In genomic region chr10:84341983-84342382, GRCh38 we compare ENCODE assay signal across 18 cellular contexts. TPM values are rescaled to one million over a fixed set of nuclear protein-coding genes. Genes with fewer than 3 reads are reported as not detected.
DNase-seq lines count a peak whose midpoint lies in the region; ATAC-seq and TF ChIP-seq lines count a peak whose summit lies in the region.
"Had no signal": no experiment of that assay in that cellular context is flagged by ENCODE, and none has a peak within 500 bp of the region (broad histone marks: within the 10 kb centered on the region; RNA-seq: fewer than 3 reads in every experiment).

No MANE protein-coding gene starts in this region.

- TF ChIP-seq POLR2A in right lobe of liver (IDR thresholded peaks at IDR 0.05) = no peak

- H3K9me3 ChIP-seq in CD4-positive, alpha-beta memory T cell (ENCODE audit: control insufficient read depth in 1 of 2, low read length in 2 of 2) = no peaks in the 10 kb centered on the region
- H3K9me3 ChIP-seq in naive thymus-derived CD4-positive, alpha-beta T cell (ENCODE audit: control insufficient read depth in 2 of 3, low read length in 3 of 3) = no peaks in the 10 kb centered on the region
- no peaks in the 10 kb centered on the region for H3K9me3 ChIP-seq in right lobe of liver
- H3K9me3 ChIP-seq: esophagus muscularis mucosa, ovary, sigmoid colon, vagina had no signal

- peaks cover 70% of the 10 kb centered on the region for H3K4me1 ChIP-seq in CD4-positive, alpha-beta memory T cell (ENCODE audit: insufficient read depth, low read length)
- H3K4me1 ChIP-seq in naive thymus-derived CD4-positive, alpha-beta T cell (ENCODE audit: control insufficient read depth in 2 of 2, insufficient read depth in 2 of 2, low read length in 2 of 2) = peaks cover 35 to 59% of the 10 kb centered on the region in 2 donors
- H3K4me1 ChIP-seq in right lobe of liver = peaks cover 0 to 9% (median 3%) of the 10 kb centered on the region in 4 donors

- no peaks in the 10 kb centered on the region for H3K9me3 Mint-ChIP-seq in CD4-positive, alpha-beta memory T cell
- H3K9me3 Mint-ChIP-seq in activated naive CD8-positive, alpha-beta T cell treated with anti-CD3 and anti-CD28 coated beads, Interleukin-2, amount 10 ng/mL, durations not matched to agents 7 days and 5 days = peaks cover 1% of the 10 kb centered on the region
- peaks cover 0 to 2% (median 0%) of the 10 kb centered on the region in 11 donors for H3K9me3 Mint-ChIP-seq in naive thymus-derived CD4-positive, alpha-beta T cell

- H3K27me3 Mint-ChIP-seq in CD4-positive, alpha-beta memory T cell = no peaks in the 10 kb centered on the region
- no peaks in the 10 kb centered on the region for H3K27me3 Mint-ChIP-seq in activated naive CD8-positive, alpha-beta T cell treated with anti-CD3 and anti-CD28 coated beads, Interleukin-2, amount 10 ng/mL, durations not matched to agents 7 days and 5 days
- H3K27me3 Mint-ChIP-seq in naive thymus-derived CD4-positive, alpha-beta T cell = no peaks in the 10 kb centered on the region

- peak; percentile 23 for ATAC-seq in GM21367 (IDR thresholded peaks at IDR 0.05; ENCODE audit: unreplicated experiment)
- no peak for ATAC-seq in activated naive CD8-positive, alpha-beta T cell treated with anti-CD3 and anti-CD28 coated beads, Interleukin-2, amount 10 ng/mL, durations not matched to agents 7 days and 5 days (ENCODE audit: low read depth)
- ATAC-seq in naive thymus-derived CD4-positive, alpha-beta T cell = no peak
- ATAC-seq in right lobe of liver = no peak

- no peak overlapping the region for H3K27ac ChIP-seq in CD4-positive, alpha-beta memory T cell (ENCODE audit: low read depth, low read length)
- H3K27ac ChIP-seq in naive thymus-derived CD4-positive, alpha-beta T cell (ENCODE audit: low read depth, low read length) = no peak overlapping the region
- H3K27ac ChIP-seq in right lobe of liver = no peak overlapping the region
- H3K27ac ChIP-seq: esophagus muscularis mucosa, ovary, sigmoid colon, vagina had no signal

- POLR2A ChIA-PET in CD4-positive, alpha-beta memory T cell (lab: Charles Lee; ENCODE audit: partially characterized antibody) = interaction anchor here (1.4 kb wide), 1 partner anchor 13 kb away, joined by 6 read pairs; no protein-coding TSS in a partner anchor
- POLR2A ChIA-PET in activated naive CD8-positive, alpha-beta T cell treated with anti-CD3 and anti-CD28 coated beads, Interleukin-2, amount 10 ng/mL, durations not matched to agents 7 days and 5 days (lab: Charles Lee) = interaction anchor here (1.0 to 1.8 kb wide), 3 partner anchors 10 to 13 kb away, joined by 3 to 9 read pairs (median 4); partner anchors contain the start of gene CCSER2
- POLR2A ChIA-PET in naive thymus-derived CD4-positive, alpha-beta T cell (lab: Charles Lee) = interaction anchor here (0.9 to 1.8 kb wide), 2 partner anchors 8 to 10 kb away, joined by 3 to 4 read pairs; no protein-coding TSS in a partner anchor

- no peak for DNase-seq in CD4-positive, alpha-beta memory T cell
- DNase-seq in activated naive CD8-positive, alpha-beta T cell treated with anti-CD3 and anti-CD28 coated beads, Interleukin-2, amount 10 ng/mL, durations not matched to agents 7 days and 5 days = no peak
- DNase-seq in naive thymus-derived CD4-positive, alpha-beta T cell = no peak
- DNase-seq in SK-N-DZ (ENCODE audit: low spot score) (no peak), right lobe of liver (no peak), DMS79 (lab: John Stamatoyannopoulos, UW) (no peak)
- DNase-seq: activated CD4-positive, CD25-positive, alpha-beta regulatory T cell treated with anti-CD3 and anti-CD28 coated beads, Interleukin-2, amount 50 U/mL, for 72 hours; amygdala; Calu3; Kasumi-1; NCI-H1105 treated with DMSO at 0.1 percent for 48 hours; NCI-H526 treated with DMSO at 0.1 percent for 48 hours; ovary; Right ventricle myocardium superior; sigmoid colon had no signal

- CTCF ChIA-PET in CD4-positive, alpha-beta memory T cell (lab: Charles Lee; ENCODE audit: partially characterized antibody) = interaction anchor here (0.8 to 4.2 kb wide), 4 partner anchors 10 to 195 kb away, joined by 3 to 33 read pairs (median 5); no protein-coding TSS in a partner anchor
- CTCF ChIA-PET in naive thymus-derived CD4-positive, alpha-beta T cell (lab: Charles Lee) = interaction anchor here (1.1 to 1.6 kb wide), 2 partner anchors 11 to 195 kb away, joined by 4 to 8 read pairs; no protein-coding TSS in a partner anchor

- WGBS in right lobe of liver (ENCODE audit: insufficient coverage, low coverage, low lambda C conversion rate, missing lambda C conversion rate) = 50% methylated on average over 1 of the region's 1 CpG

- H3K27me3 ChIP-seq in CD4-positive, alpha-beta memory T cell (ENCODE audit: insufficient read depth, low read length) = no peaks in the 10 kb centered on the region
- H3K27me3 ChIP-seq in naive thymus-derived CD4-positive, alpha-beta T cell (ENCODE audit: control insufficient read depth in 2 of 2, insufficient read depth in 2 of 2, low read length in 2 of 2) = no peaks in the 10 kb centered on the region
- H3K27me3 ChIP-seq in right lobe of liver = no peaks in the 10 kb centered on the region
- H3K27me3 ChIP-seq: esophagus muscularis mucosa, ovary, sigmoid colon, vagina had no signal

- H3K36me3 ChIP-seq in CD4-positive, alpha-beta memory T cell (ENCODE audit: insufficient read depth, low read length) = no peaks in the 10 kb centered on the region
- no peaks in the 10 kb centered on the region for H3K36me3 ChIP-seq in naive thymus-derived CD4-positive, alpha-beta T cell (ENCODE audit: control insufficient read depth in 2 of 3, insufficient read depth in 3 of 3, low read length in 3 of 3)
- H3K36me3 ChIP-seq in right lobe of liver = no peaks in the 10 kb centered on the region
- H3K36me3 ChIP-seq: esophagus muscularis mucosa, ovary, sigmoid colon, vagina had no signal

- no peak for TF ChIP-seq CTCF in right lobe of liver (IDR thresholded peaks at IDR 0.05)

- H3K4me3 Mint-ChIP-seq in CD4-positive, alpha-beta memory T cell = peak overlapping the region in 3 of 8 donors; percentile 32 to 37 (median 35)
- H3K4me3 Mint-ChIP-seq in activated naive CD8-positive, alpha-beta T cell treated with anti-CD3 and anti-CD28 coated beads, Interleukin-2, amount 10 ng/mL, durations not matched to agents 7 days and 5 days = peak overlapping the region; percentile 74
- H3K4me3 Mint-ChIP-seq in naive thymus-derived CD4-positive, alpha-beta T cell = peak overlapping the region in 6 of 10 donors; percentile 5 to 82 (median 68)

- H3K27ac Mint-ChIP-seq in CD4-positive, alpha-beta memory T cell = peak overlapping the region in 4 of 7 donors; percentile 31 to 76 (median 41)
- H3K27ac Mint-ChIP-seq in activated naive CD8-positive, alpha-beta T cell treated with anti-CD3 and anti-CD28 coated beads, Interleukin-2, amount 10 ng/mL, durations not matched to agents 7 days and 5 days = peak overlapping the region; percentile 62
- peak overlapping the region in 5 of 9 donors; percentile 1 to 75 (median 55) for H3K27ac Mint-ChIP-seq in naive thymus-derived CD4-positive, alpha-beta T cell

- H3K36me3 Mint-ChIP-seq in CD4-positive, alpha-beta memory T cell = peaks cover 9 to 10% of the 10 kb centered on the region in 2 donors
- peaks cover 30% of the 10 kb centered on the region for H3K36me3 Mint-ChIP-seq in activated naive CD8-positive, alpha-beta T cell treated with anti-CD3 and anti-CD28 coated beads, Interleukin-2, amount 10 ng/mL, durations not matched to agents 7 days and 5 days
- peaks cover 0 to 28% (median 14%) of the 10 kb centered on the region in 5 donors for H3K36me3 Mint-ChIP-seq in naive thymus-derived CD4-positive, alpha-beta T cell

- H3K4me3 ChIP-seq in CD4-positive, alpha-beta memory T cell (ENCODE audit: low read length in 2 of 2) = no peak overlapping the region
- H3K4me3 ChIP-seq in naive thymus-derived CD4-positive, alpha-beta T cell (ENCODE audit: low read length) = no peak overlapping the region
- H3K4me3 ChIP-seq in right lobe of liver = no peak overlapping the region
- H3K4me3 ChIP-seq: esophagus muscularis mucosa, ovary, sigmoid colon, vagina had no signal

- peaks cover 55 to 64% (median 58%) of the 10 kb centered on the region in 4 donors for H3K4me1 Mint-ChIP-seq in CD4-positive, alpha-beta memory T cell
- H3K4me1 Mint-ChIP-seq in activated naive CD8-positive, alpha-beta T cell treated with anti-CD3 and anti-CD28 coated beads, Interleukin-2, amount 10 ng/mL, durations not matched to agents 7 days and 5 days = peaks cover 51% of the 10 kb centered on the region
- H3K4me1 Mint-ChIP-seq in naive thymus-derived CD4-positive, alpha-beta T cell = peaks cover 50 to 65% (median 62%) of the 10 kb centered on the region in 7 donors

- intact Hi-C loops in CD4-positive, alpha-beta memory T cell (cut with micrococcal nuclease) = no loop called here
- intact Hi-C loops in naive thymus-derived CD4-positive, alpha-beta T cell (cut with micrococcal nuclease) = loop anchor here (1.0 to 5.0 kb wide), 4 partner anchors 7 to 35 kb away; no protein-coding TSS in a partner anchor
- intact Hi-C loops in right lobe of liver (cut with DNase I) = no loop called here

RNA-seq across cellular contexts. Expression of gene CCSER2, which starts 13.6 kb away (rescaled TPM):
- total RNA-seq in CD4-positive, alpha-beta memory T cell = 100 to 1,000 TPM; 144 to 151 TPM
- 10 to 100 TPM; 89.8 to 93.3 TPM for polyA plus RNA-seq in CD4-positive, alpha-beta memory T cell
- total RNA-seq in activated naive CD8-positive, alpha-beta T cell treated with anti-CD3 and anti-CD28 coated beads, Interleukin-2, amount 10 ng/mL, durations not matched to agents 7 days and 5 days = 10 to 100 TPM; 92.7 to 98.0 TPM
- total RNA-seq in naive thymus-derived CD4-positive, alpha-beta T cell = 100 to 1,000 TPM in 3 of 5 experiments, 10 to 100 TPM in 2; 91.1 to 133 (median 114) TPM
- 10 to 100 TPM; 59.1 to 85.3 TPM for polyA plus RNA-seq in naive thymus-derived CD4-positive, alpha-beta T cell
- polyA plus RNA-seq in SK-N-DZ (2014; cell fraction: cytosol; rRNA removed) = 12.6 and 14.2 TPM in 2 replicates
- polyA plus RNA-seq in SK-N-DZ (2014; cell fraction: nucleus; rRNA removed) = 8.4 and 10.2 TPM in 2 replicates
- 10 to 100 TPM; 18.2 to 28.8 (median 25.9) TPM for total RNA-seq in right lobe of liver

Comparison
In these comparisons a context has a peak if more than half of its experiments do, and no peak if none do; other contexts are left out.
1. intact Hi-C loops: an anchor here in naive thymus-derived CD4-positive, alpha-beta T cell (1.0 to 5.0 kb wide); none called in CD4-positive, alpha-beta memory T cell and right lobe of liver.